Comparison of ENCODE assay signal across 19 cellular contexts in the genomic region with DNA sequence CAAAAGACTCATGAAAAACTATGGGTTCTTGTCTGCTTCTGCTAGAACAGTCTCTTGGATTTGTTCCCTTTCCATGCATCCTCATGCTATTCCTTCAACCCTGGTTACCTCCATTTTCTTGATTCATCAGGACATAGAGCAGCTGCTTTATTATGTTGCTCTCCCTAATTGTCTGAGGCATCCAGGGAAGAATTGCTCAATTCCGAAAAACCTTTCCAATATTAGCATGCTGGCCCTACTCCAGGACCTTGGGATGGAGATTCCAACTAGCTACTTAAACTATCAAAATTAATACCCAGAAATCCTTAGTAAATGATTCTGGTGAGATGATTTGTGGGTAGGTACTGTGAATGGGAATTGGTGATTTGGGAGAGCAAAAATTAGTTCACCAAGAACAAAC. TPM values are rescaled to one million over a fixed set of nuclear protein-coding genes. Genes with fewer than 3 reads are reported as not detected.
DNase-seq lines count a peak whose midpoint lies in the region; TF ChIP-seq lines count a peak whose summit lies in the region.
"Had no signal": no experiment of that assay in that cellular context is flagged by ENCODE, and none has a peak within 500 bp of the region (broad histone marks: within the 10 kb centered on the region; RNA-seq: fewer than 3 reads in every experiment).

No MANE protein-coding gene starts in this region.

- POLR2A ChIA-PET in MCF 10A (lab: Yijun Ruan, JAX) = interaction anchor here (1.6 kb wide), 1 partner anchor 11 kb away, joined by 4 read pairs; no protein-coding TSS in a partner anchor

- H2AFZ ChIP-seq in mammary epithelial cell (ENCODE audit: low read depth, low read length) = no peak overlapping the region
- H2AFZ ChIP-seq: GM23338 had no signal

- BruUV-seq in MCF 10A (replicated peaks; lab: Mats Ljungman, UMichigan) (no TSS peak), mammary epithelial cell (replicated peaks; lab: Mats Ljungman, UMichigan) (no TSS peak)

- H3K27ac ChIP-seq in mammary epithelial cell (ENCODE audit: insufficient read depth, low read depth, low read length) (no peak overlapping the region), colonic mucosa (no peak overlapping the region), mesendoderm (ENCODE audit: low read depth, low read length) (no peak overlapping the region)
- H3K27ac ChIP-seq: 22Rv1, HL-60 had no signal

- no peak overlapping the region for H4K8ac ChIP-seq in mesendoderm (ENCODE audit: low read depth, low read length)

- H3K4me3 ChIP-seq in mammary epithelial cell (replicated peaks in 1 of 3; ENCODE audit: insufficient read depth in 1 of 3, low read depth in 2 of 3, low read length in 3 of 3) = no peak overlapping the region
- no peak overlapping the region for H3K4me3 ChIP-seq in colonic mucosa
- no peak overlapping the region for H3K4me3 ChIP-seq in fibroblast of the aortic adventitia (ENCODE audit: low read depth, low read length)
- H3K4me3 ChIP-seq in mesendoderm (ENCODE audit: low read length) = no peak overlapping the region
- H3K4me3 ChIP-seq: GM23338 had no signal

- no peaks in the 10 kb centered on the region for H3K4me1 Mint-ChIP-seq in MCF 10A (ENCODE audit: insufficient read depth, unreplicated experiment)
- H3K4me1 Mint-ChIP-seq: GM23338, IgD-negative memory B cell had no signal

- in situ Hi-C loops in mammary epithelial cell (cut with MboI; ENCODE audit: low sequenced_read_pairs in 2 of 2) = no loop called here

- no peak overlapping the region for H2BK5ac ChIP-seq in mesendoderm (ENCODE audit: low read length)

- peaks cover 20% of the 10 kb centered on the region for H3K27me3 Mint-ChIP-seq in MCF 10A (ENCODE audit: insufficient read depth, unreplicated experiment)
- H3K27me3 Mint-ChIP-seq: CD4-positive, alpha-beta T cell; IgD-negative memory B cell had no signal

- no peak overlapping the region for H2AK5ac ChIP-seq in mesendoderm (ENCODE audit: low read length)

- H3K4me1 ChIP-seq in mammary epithelial cell (ENCODE audit: insufficient read depth, low read length) (peaks cover 18% of the 10 kb centered on the region), colonic mucosa (no peaks in the 10 kb centered on the region), mesendoderm (ENCODE audit: control insufficient read depth, low read depth, low read length) (no peaks in the 10 kb centered on the region)
- H3K4me1 ChIP-seq: BE2C, Caco-2 had no signal

- no peaks in the 10 kb centered on the region for H3K36me3 ChIP-seq in mammary epithelial cell (ENCODE audit: insufficient read depth, low read length)
- H3K36me3 ChIP-seq in colonic mucosa = no peaks in the 10 kb centered on the region
- no peaks in the 10 kb centered on the region for H3K36me3 ChIP-seq in mesendoderm (ENCODE audit: control insufficient read depth, insufficient read depth, low read length)
- H3K36me3 ChIP-seq: BE2C had no signal

- no peak overlapping the region for H3K4ac ChIP-seq in mesendoderm (ENCODE audit: low read depth, low read length)

- H3K9ac ChIP-seq in mammary epithelial cell (ENCODE audit: insufficient read depth, low read length) (no peak overlapping the region), colonic mucosa (ENCODE audit: low read depth in 2 of 2, low read length in 2 of 2) (no peak overlapping the region), mesendoderm (ENCODE audit: low read length) (no peak overlapping the region)

- no peak overlapping the region for H3K18ac ChIP-seq in mesendoderm (ENCODE audit: low read length)

- H3K27ac Mint-ChIP-seq in MCF 10A (ENCODE audit: low read depth, unreplicated experiment) = no peak overlapping the region
- H3K27ac Mint-ChIP-seq: CD4-positive, alpha-beta T cell; GM23338; IgD-negative memory B cell had no signal

- H3K27me3 ChIP-seq in mammary epithelial cell (ENCODE audit: insufficient read depth, low read length) (no peaks in the 10 kb centered on the region), colonic mucosa (no peaks in the 10 kb centered on the region), mesendoderm (ENCODE audit: insufficient read depth, low read length, poor library complexity) (no peaks in the 10 kb centered on the region)
- H3K27me3 ChIP-seq: BE2C had no signal

- no peak for TF ChIP-seq CTCF in MCF 10A (IDR thresholded peaks at IDR 0.05; ENCODE audit: unreplicated experiment)
- no peak for TF ChIP-seq CTCF in mammary epithelial cell (conservative IDR thresholded peaks at IDR 0.05 in 1 of 2, IDR thresholded peaks at IDR 0.05 in 1 of 2; ENCODE audit: extremely low read depth in 1 of 2, insufficient read depth in 1 of 2, low read depth in 1 of 2, low read length in 2 of 2)
- TF ChIP-seq CTCF in colonic mucosa (IDR thresholded peaks at IDR 0.05) = no peak
- TF ChIP-seq CTCF in fibroblast of the aortic adventitia (IDR thresholded peaks at IDR 0.05; ENCODE audit: insufficient read depth, low read length) = no peak

- H3K23ac ChIP-seq in mesendoderm (ENCODE audit: low read length) = no peak overlapping the region

- H3K9me3 ChIP-seq in mammary epithelial cell (replicated peaks; ENCODE audit: insufficient read depth, low read length) (no peaks in the 10 kb centered on the region), colonic mucosa (no peaks in the 10 kb centered on the region)
- H3K9me3 ChIP-seq: BE2C, Caco-2 had no signal

- H3K4me2 ChIP-seq in mammary epithelial cell (ENCODE audit: insufficient read depth, low read depth, low read length) (no peak overlapping the region), mesendoderm (ENCODE audit: low read length) (no peak overlapping the region)
- H3K4me2 ChIP-seq: GM23338 had no signal

- CTCF ChIA-PET in MCF 10A (lab: Yijun Ruan, JAX) = interaction anchor here (0.5 to 1.0 kb wide), 2 partner anchors 8 to 229 kb away, joined by 3 to 4 read pairs; partner anchors contain the start of gene TMEM47
- CTCF ChIA-PET in mammary epithelial cell (lab: Charles Lee; ENCODE audit: low non-redundant PET) = no interaction called here

- no peak overlapping the region for H3K56ac ChIP-seq in mesendoderm (ENCODE audit: low read length)

- no peak overlapping the region for H2BK15ac ChIP-seq in mesendoderm (replicated peaks; ENCODE audit: low read depth)

- H3K4me3 Mint-ChIP-seq in MCF 10A (ENCODE audit: unreplicated experiment) = no peak overlapping the region
- H3K4me3 Mint-ChIP-seq: CD4-positive, alpha-beta T cell; GM23338; IgD-negative memory B cell had no signal

- WGBS in mammary epithelial cell (ENCODE audit: low coverage, missing lambda C conversion rate) = 88% methylated on average over 1 of the region's 1 CpG
- WGBS in mesendoderm (ENCODE audit: extremely low coverage, insufficient coverage, low lambda C conversion rate) = no CpG with 5 or more reads among the region's 1 CpG

- no peaks in the 10 kb centered on the region for H3K79me1 ChIP-seq in mesendoderm (ENCODE audit: low read length)

- H2BK120ac ChIP-seq in mesendoderm (ENCODE audit: low read depth, low read length) = no peak overlapping the region

- no peaks in the 10 kb centered on the region for H3K9me3 Mint-ChIP-seq in MCF 10A (ENCODE audit: unreplicated experiment)
- H3K9me3 Mint-ChIP-seq: CD4-positive, alpha-beta T cell; GM23338 had no signal

- peak; percentile 11 for DNase-seq in MCF 10A (ENCODE audit: unreplicated experiment)
- DNase-seq in mammary epithelial cell = no peak
- peak; percentile 17 for DNase-seq in colonic mucosa
- DNase-seq in fibroblast of the aortic adventitia (ENCODE audit: low read depth) = peak; percentile 57
- DNase-seq in kidney glomerular epithelial cell (lab: John Stamatoyannopoulos, UW) = no peak
- no peak for DNase-seq in RPMI8226
- DNase-seq in mesendoderm = no peak
- DNase-seq: BE2C; C1 segment of cervical spinal cord; Caco-2; CD4-positive, alpha-beta T cell; GDM1; HCEC 1CT had no signal

- intact Hi-C loops in MCF 10A (cut with micrococcal nuclease) (loop anchor here (10.0 kb wide), 1 partner anchor 231 kb away; the partner anchor contains the start of gene TMEM47), mammary epithelial cell (cut with micrococcal nuclease) (no loop called here), colonic mucosa (cut with DNase I) (no loop called here)

- no peaks in the 10 kb centered on the region for H4K20me1 ChIP-seq in mammary epithelial cell (ENCODE audit: insufficient read depth, low read length)

- no peaks in the 10 kb centered on the region for H3K36me3 Mint-ChIP-seq in MCF 10A (ENCODE audit: insufficient read depth, unreplicated experiment)

- H4K5ac ChIP-seq in mesendoderm (ENCODE audit: low read length) = no peak overlapping the region

- dilution Hi-C loops in mammary epithelial cell (cut with HindIII; ENCODE audit: low sequenced_read_pairs) = no loop called here

- H3K79me2 ChIP-seq in mammary epithelial cell (ENCODE audit: insufficient read depth, low read length) (no peaks in the 10 kb centered on the region), mesendoderm (ENCODE audit: control insufficient read depth, insufficient read depth, low read length) (no peaks in the 10 kb centered on the region)

RNA-seq across cellular contexts. Expression of gene FAM47B, which starts 56.6 kb away (rescaled TPM):
- total RNA-seq in MCF 10A (2022) (not detected in 2 replicates), mammary epithelial cell (not detected), colonic mucosa (not detected), fibroblast of the aortic adventitia (ENCODE audit: low replicate concordance) (not detected in 2 replicates)
- not detected for polyA plus RNA-seq in mammary epithelial cell
- polyA minus RNA-seq in mammary epithelial cell = not detected
- polyA plus RNA-seq in mesendoderm (2013, experiment 1 of 2) = not detected
- polyA plus RNA-seq in mesendoderm (2013, experiment 2 of 2) = not detected
- total RNA-seq: A673; Caco-2; CD4-positive, alpha-beta T cell; GM23338; HT1080 had no signal
- polyA plus RNA-seq: GM23338, IgD-negative memory B cell had no signal

Comparison
In these comparisons a context has a peak if more than half of its experiments do, and no peak if none do; other contexts are left out.
1. DNase-seq: peak in MCF 10A (single experiment), colonic mucosa (single experiment) and fibroblast of the aortic adventitia (single experiment); none in mammary epithelial cell (single experiment), kidney glomerular epithelial cell (single experiment), RPMI8226 (single experiment) and mesendoderm (single experiment).